ENCODE assay signal across 22 cellular contexts in the genomic region with DNA sequence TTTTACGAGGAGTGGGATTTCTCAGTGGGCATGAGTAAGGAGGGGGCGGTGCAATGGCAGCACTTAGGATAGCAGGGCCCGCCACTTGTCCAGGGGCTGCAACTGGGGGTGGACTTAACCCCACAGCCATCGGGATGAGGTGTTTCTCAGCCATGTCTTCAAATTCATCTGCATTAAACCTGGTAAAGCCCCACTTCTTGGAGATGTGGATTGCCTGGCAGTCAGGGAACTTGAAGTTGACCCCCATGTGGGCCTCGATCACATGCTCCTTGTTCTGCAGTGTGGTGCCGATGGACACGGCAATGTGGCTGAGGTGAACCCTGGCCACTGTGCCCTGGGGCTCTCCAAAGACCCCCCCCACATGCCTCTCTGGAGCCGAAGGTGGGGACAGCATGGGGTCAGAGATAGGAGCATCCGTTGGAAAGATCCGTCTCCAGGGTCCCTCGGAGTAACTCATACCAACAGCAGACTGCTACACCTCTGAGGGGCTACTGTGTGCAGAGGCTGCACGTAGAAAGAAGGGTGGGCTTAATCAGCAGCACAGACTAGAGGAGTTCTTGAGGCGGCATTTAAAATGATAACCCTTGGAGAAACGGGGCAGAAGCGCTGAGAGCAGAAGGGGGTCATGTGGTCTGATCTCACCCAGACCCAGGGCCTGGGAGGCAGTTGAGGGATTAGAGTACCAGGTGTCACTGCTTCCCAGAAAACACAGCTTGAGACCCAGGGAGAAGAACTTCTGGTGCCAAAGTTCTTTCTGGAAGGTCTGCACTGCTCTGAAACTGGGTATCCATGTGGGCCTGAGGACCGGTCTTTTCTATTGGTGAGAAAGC.
DNase-seq lines count a peak whose midpoint lies in the region; ATAC-seq, FAIRE-seq and TF ChIP-seq lines count a peak whose summit lies in the region.
"Had no signal": no experiment of that assay in that cellular context is flagged by ENCODE, and none has a peak within 500 bp of the region (broad histone marks: within the 10 kb centered on the region; RNA-seq: fewer than 3 reads in every experiment).

No MANE protein-coding gene starts in this region.

- no peaks in the 10 kb centered on the region for H3K9me1 ChIP-seq in K562 (ENCODE audit: control insufficient read depth, insufficient read depth, low read length)

- H4K20me1 ChIP-seq in K562 (replicated peaks; ENCODE audit: control insufficient read depth, insufficient read depth, low read length) = no peaks in the 10 kb centered on the region
- no peaks in the 10 kb centered on the region for H4K20me1 ChIP-seq in OCI-LY7 (ENCODE audit: insufficient read depth, low read length)
- no peaks in the 10 kb centered on the region for H4K20me1 ChIP-seq in PC-9 (ENCODE audit: insufficient read depth)
- H4K20me1 ChIP-seq: BLaER1 had no signal

- no peak overlapping the region for H3K9ac ChIP-seq in K562 (ENCODE audit: insufficient read depth in 1 of 2, low read depth in 2 of 2, low read length in 2 of 2)
- H3K9ac ChIP-seq: BLaER1 had no signal

- no peaks in the 10 kb centered on the region for H3F3A ChIP-seq in PC-9 (ENCODE audit: insufficient read depth, low read depth)

- H3K27ac Mint-ChIP-seq in nephron (peak overlapping the region in 2 of 3 experiments; percentile 38 to 51), type B pancreatic cell (no peak overlapping the region)
- H3K27ac Mint-ChIP-seq: CD4-positive, alpha-beta T cell had no signal

- no peaks in the 10 kb centered on the region for H3K36me3 ChIP-seq in WERI-Rb-1
- H3K36me3 ChIP-seq in K562 (ENCODE audit: control insufficient read depth, insufficient read depth, low read length) = no peaks in the 10 kb centered on the region
- no peaks in the 10 kb centered on the region for H3K36me3 ChIP-seq in OCI-LY7 (ENCODE audit: insufficient read depth, low read length)
- H3K36me3 ChIP-seq in PC-9 (ENCODE audit: low read depth) = no peaks in the 10 kb centered on the region
- H3K36me3 ChIP-seq: BLaER1 had no signal

- H3K36me3 Mint-ChIP-seq in nephron (ENCODE audit: low read depth) (no peaks in the 10 kb centered on the region), type B pancreatic cell (no peaks in the 10 kb centered on the region)

- H3K9me3 Mint-ChIP-seq in nephron = no peaks in the 10 kb centered on the region
- no peaks in the 10 kb centered on the region for H3K9me3 Mint-ChIP-seq in type B pancreatic cell
- H3K9me3 Mint-ChIP-seq: CD4-positive, alpha-beta T cell had no signal

- TF ChIP-seq POLR2A in K562 (conservative IDR thresholded peaks at IDR 0.05) = no peak

- 17% methylated on average over 16 of the region's 16 CpGs for WGBS in K562 (ENCODE audit: insufficient coverage, low coverage, missing lambda C conversion rate)

- ATAC-seq in K562 = no peak
- ATAC-seq: PC-3 had no signal

- CTCF ChIA-PET in K562 (lab: Yijun Ruan, JAX; ENCODE audit: low intra/inter-chr PET ratio) (no interaction called here), OCI-LY7 (lab: Charles Lee; ENCODE audit: unreplicated experiment) (interaction anchor here (1.0 kb wide), 1 partner anchor 13 kb away, joined by 3 read pairs; no protein-coding TSS in a partner anchor), PC-9 (lab: Charles Lee) (no interaction called here)

- no peak overlapping the region for H3K4me2 ChIP-seq in K562 (ENCODE audit: insufficient read depth, low read length)
- no peak overlapping the region for H3K4me2 ChIP-seq in OCI-LY7 (ENCODE audit: low read length)
- H3K4me2 ChIP-seq in PC-9 = no peak overlapping the region
- H3K4me2 ChIP-seq: BLaER1 had no signal

- H3K27me3 ChIP-seq in WERI-Rb-1 (ENCODE audit: insufficient read depth, low read depth, severe bottlenecking) = no peaks in the 10 kb centered on the region
- peaks cover 29 to 53% of the 10 kb centered on the region in 2 experiments for H3K27me3 ChIP-seq in K562 (ENCODE audit: control insufficient read depth in 2 of 2, insufficient read depth in 2 of 2, low read length in 2 of 2)
- H3K27me3 ChIP-seq in PC-9 (ENCODE audit: insufficient read depth, low read depth) = no peaks in the 10 kb centered on the region
- H3K27me3 ChIP-seq: BLaER1 had no signal

- FAIRE-seq in K562 (lab: Jason Lieb, UNC) = no peak
- FAIRE-seq: H54, HTR-8/SVneo had no signal

- H3K79me2 ChIP-seq in K562 (ENCODE audit: control insufficient read depth, insufficient read depth, low read length) (no peaks in the 10 kb centered on the region), OCI-LY7 (ENCODE audit: insufficient read depth, low read depth, low read length) (no peaks in the 10 kb centered on the region), PC-9 (ENCODE audit: low read depth) (no peaks in the 10 kb centered on the region)

- TF ChIP-seq RAD21 in K562 (CRISPR knock-in tag; conservative IDR thresholded peaks at IDR 0.05 in 1 of 2, IDR thresholded peaks at IDR 0.05 in 1 of 2) = no peak

- peaks cover 0 to 15% of the 10 kb centered on the region in 2 experiments; a peak in 2 of 5 replicates for H3K4me1 ChIP-seq in K562 (replicated peaks in 1 of 2; ENCODE audit: control insufficient read depth in 2 of 2, insufficient read depth in 2 of 2, low read length in 2 of 2)
- H3K4me1 ChIP-seq in OCI-LY7 (ENCODE audit: insufficient read depth, low read length, poor library complexity, severe bottlenecking) = no peaks in the 10 kb centered on the region
- H3K4me1 ChIP-seq in PC-9 (replicated peaks; ENCODE audit: insufficient read depth) = no peaks in the 10 kb centered on the region

- peak overlapping the region; percentile 75 for H3K27ac ChIP-seq in WERI-Rb-1
- H3K27ac ChIP-seq in K562 (ENCODE audit: extremely low read depth, low read depth, low read length) = no peak overlapping the region
- no peak overlapping the region for H3K27ac ChIP-seq in OCI-LY7 (ENCODE audit: low read depth, low read length, poor library complexity, severe bottlenecking)
- H3K27ac ChIP-seq in PC-9 = no peak overlapping the region
- H3K27ac ChIP-seq: BLaER1, RWPE1 had no signal

- POLR2A ChIA-PET in K562 (lab: Yijun Ruan, JAX) = interaction anchor here (0.6 to 1.3 kb wide), 4 partner anchors 8 to 871 kb away, joined by 3 to 4 read pairs (median 3); no protein-coding TSS in a partner anchor
- POLR2A ChIA-PET in OCI-LY7 (lab: Charles Lee) = no interaction called here
- POLR2A ChIA-PET in PC-9 (lab: Charles Lee; ENCODE audit: unreplicated experiment) = no interaction called here

- peak overlapping the region; percentile 22 for H2AFZ ChIP-seq in K562 (ENCODE audit: low read depth, low read length)
- no peak overlapping the region for H2AFZ ChIP-seq in OCI-LY7 (ENCODE audit: low read length)
- no peak overlapping the region for H2AFZ ChIP-seq in PC-9

- no TSS peak for BruUV-seq in K562 (replicated peaks; lab: Mats Ljungman, UMichigan)
- no TSS peak for BruUV-seq in OCI-LY7 (replicated peaks; lab: Mats Ljungman, UMichigan)
- BruUV-seq in PC-9 (replicated peaks; lab: Mats Ljungman, UMichigan) = no TSS peak

- intact Hi-C loops in K562 (cut with micrococcal nuclease) (loop anchor here (10.0 kb wide), 1 partner anchor 825 kb away; no protein-coding TSS in a partner anchor), OCI-LY7 (cut with micrococcal nuclease; ENCODE audit: unreplicated experiment) (no loop called here), PC-9 (cut with micrococcal nuclease; ENCODE audit: unreplicated experiment) (no loop called here)

- DNase-seq in WERI-Rb-1 (peak; percentile 62), K562 (ENCODE audit: extremely low read depth in 1 of 4, low spot score in 3 of 4) (no peak), type B pancreatic cell (ENCODE audit: extremely low spot score, unreplicated experiment) (peak; percentile 49), OCI-LY7 (ENCODE audit: low spot score) (no peak), ACHN (no peak), PC-9 (no peak)
- DNase-seq: CD4-positive, alpha-beta T cell; COR-L47; DMS79; IMR-90; MV-4-11; NCI-H1105 treated with DMSO at 0.1 percent for 48 hours; NCI-H2081; NCI-H2171; NCI-H345; NCI-H524; PC-3 had no signal

- H3K4me1 Mint-ChIP-seq in nephron (peaks cover 28% of the 10 kb centered on the region), type B pancreatic cell (ENCODE audit: unreplicated experiment) (no peaks in the 10 kb centered on the region)

- TF ChIP-seq CTCF in WERI-Rb-1 (IDR thresholded peaks at IDR 0.05; ENCODE audit: low read depth, low read length) = no peak
- TF ChIP-seq CTCF in K562 (IDR thresholded peaks at IDR 0.05 in 2 of 3, conservative IDR thresholded peaks at IDR 0.05 in 1 of 3; ENCODE audit: insufficient read depth in 2 of 3, low read depth in 1 of 3, low read length in 3 of 3) = no peak
- no peak for TF ChIP-seq CTCF in nephron (IDR thresholded peaks at IDR 0.05; ENCODE audit: unreplicated experiment in 3 of 3)
- no peak for TF ChIP-seq CTCF in type B pancreatic cell (conservative IDR thresholded peaks at IDR 0.05)
- TF ChIP-seq CTCF in OCI-LY7 (conservative IDR thresholded peaks at IDR 0.05; ENCODE audit: low read length) = no peak
- no peak for TF ChIP-seq CTCF in PC-9 (conservative IDR thresholded peaks at IDR 0.05)

- H3K9me2 ChIP-seq in OCI-LY7 (ENCODE audit: insufficient read depth, low read length) = no peaks in the 10 kb centered on the region
- H3K9me2 ChIP-seq in PC-9 (ENCODE audit: insufficient read depth) = no peaks in the 10 kb centered on the region

- no peak for TF ChIP-seq EP300 in K562 (IDR thresholded peaks at IDR 0.05; ENCODE audit: low read length)

- in situ Hi-C loops in K562 (cut with MboI) = loop anchor here (25.0 kb wide), 1 partner anchor 812 kb away; no protein-coding TSS in a partner anchor
- in situ Hi-C loops in ACHN (cut with HindIII; ENCODE audit: low pct_ligation_motif_present, low pct_unique_long_range_greater_than_20kb, low sequenced_read_pairs) = no loop called here

- peaks cover 42% of the 10 kb centered on the region for H3K27me3 Mint-ChIP-seq in nephron (ENCODE audit: low read depth)
- peaks cover 44% of the 10 kb centered on the region for H3K27me3 Mint-ChIP-seq in type B pancreatic cell

- H3K9me3 ChIP-seq in WERI-Rb-1 (ENCODE audit: severe bottlenecking) (no peaks in the 10 kb centered on the region), K562 (replicated peaks; ENCODE audit: control insufficient read depth, insufficient read depth, low read depth, low read length) (no peaks in the 10 kb centered on the region), OCI-LY7 (ENCODE audit: low read length) (no peaks in the 10 kb centered on the region), PC-9 (ENCODE audit: insufficient read depth, low read depth) (no peaks in the 10 kb centered on the region)
- H3K9me3 ChIP-seq: BLaER1 had no signal

- no peak overlapping the region for H3K4me3 Mint-ChIP-seq in nephron
- H3K4me3 Mint-ChIP-seq in type B pancreatic cell = no peak overlapping the region
- H3K4me3 Mint-ChIP-seq: CD4-positive, alpha-beta T cell had no signal

- no peak overlapping the region for H3K4me3 ChIP-seq in WERI-Rb-1 (ENCODE audit: low read depth, low read length)
- no peak overlapping the region for H3K4me3 ChIP-seq in K562
- no peak overlapping the region for H3K4me3 ChIP-seq in OCI-LY7 (ENCODE audit: low read depth, low read length, poor library complexity, severe bottlenecking)
- no peak overlapping the region for H3K4me3 ChIP-seq in PC-9
- H3K4me3 ChIP-seq: BLaER1 had no signal

Comparison
In these comparisons a context has a peak if more than half of its experiments do, and no peak if none do; other contexts are left out.
1. DNase-seq: peak in WERI-Rb-1 (single experiment) and type B pancreatic cell (single experiment); none in K562 (0 of 4), OCI-LY7 (single experiment), ACHN (single experiment) and PC-9 (0 of 2).